In the genomic region with DNA sequence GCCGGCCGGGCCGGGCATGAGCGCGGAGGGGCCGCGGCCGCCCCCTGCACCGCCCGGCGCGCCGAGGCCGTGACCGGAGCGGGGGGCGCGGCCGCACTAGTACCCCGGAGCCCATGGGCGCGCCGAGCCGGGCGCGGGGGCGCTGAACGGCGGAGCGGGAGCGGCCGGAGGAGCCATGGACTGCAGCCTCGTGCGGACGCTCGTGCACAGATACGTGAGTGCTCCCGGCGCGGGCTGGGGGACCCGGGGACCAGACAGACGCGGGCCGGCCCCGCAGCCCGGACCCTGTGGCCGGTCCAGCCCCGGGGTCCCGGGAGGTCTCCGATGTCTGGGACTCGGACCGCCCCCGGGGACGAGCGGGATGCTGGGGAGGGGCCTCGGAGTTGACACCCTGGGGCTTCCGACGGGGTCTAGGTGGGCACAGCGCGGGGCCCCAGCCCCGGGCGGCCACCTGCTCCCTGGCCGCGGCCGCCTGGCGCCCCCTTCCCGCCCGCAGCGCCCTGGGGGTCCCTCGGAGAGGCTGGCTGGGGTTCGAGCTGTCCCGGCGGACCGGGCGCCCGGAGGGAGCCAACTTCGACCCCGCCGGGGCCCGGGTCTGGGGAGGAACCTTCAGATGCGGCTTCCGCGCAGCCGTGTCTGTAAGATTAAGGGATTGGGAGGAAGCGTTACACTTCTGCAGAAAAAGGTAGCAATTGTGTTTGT, we compare ENCODE assay signal across 1 cellular context.
TF ChIP-seq lines count a peak whose summit lies in the region.

No MANE protein-coding gene starts in this region.

TF ChIP-seq in GM23338, 12 proteins besides CTCF, POLR2A, EP300 and RAD21 (continued from another document):
- TF ChIP-seq, protein P1, sequence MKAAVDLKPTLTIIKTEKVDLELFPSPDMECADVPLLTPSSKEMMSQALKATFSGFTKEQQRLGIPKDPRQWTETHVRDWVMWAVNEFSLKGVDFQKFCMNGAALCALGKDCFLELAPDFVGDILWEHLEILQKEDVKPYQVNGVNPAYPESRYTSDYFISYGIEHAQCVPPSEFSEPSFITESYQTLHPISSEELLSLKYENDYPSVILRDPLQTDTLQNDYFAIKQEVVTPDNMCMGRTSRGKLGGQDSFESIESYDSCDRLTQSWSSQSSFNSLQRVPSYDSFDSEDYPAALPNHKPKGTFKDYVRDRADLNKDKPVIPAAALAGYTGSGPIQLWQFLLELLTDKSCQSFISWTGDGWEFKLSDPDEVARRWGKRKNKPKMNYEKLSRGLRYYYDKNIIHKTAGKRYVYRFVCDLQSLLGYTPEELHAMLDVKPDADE (IDR thresholded peaks at IDR 0.05): no peak
- TF ChIP-seq STAT1 (IDR thresholded peaks at IDR 0.05; ENCODE audit: unreplicated experiment) (no peak), EZH2phosphoT487 (IDR thresholded peaks at IDR 0.05; ENCODE audit: unreplicated experiment) (no peak), ZNF462 (CRISPR knock-in tag; IDR thresholded peaks at IDR 0.05) (no peak), EZH2 (IDR thresholded peaks at IDR 0.05; ENCODE audit: low read depth, unreplicated experiment) (no peak)
